ENCODE assay signal across 9 cellular contexts in genomic region chr10:106571216-106571954, GRCh38.
DNase-seq lines count a peak whose midpoint lies in the region; ATAC-seq, FAIRE-seq and TF ChIP-seq lines count a peak whose summit lies in the region.
"Had no signal": no experiment of that assay in that cellular context is flagged by ENCODE, and none has a peak within 500 bp of the region (broad histone marks: within the 10 kb centered on the region; RNA-seq: fewer than 3 reads in every experiment).

No MANE protein-coding gene starts in this region.

- DNase-seq in EH (ENCODE audit: low read depth): peak; percentile 73
- peak; percentile 59 for DNase-seq in bronchial epithelial cell (ENCODE audit: low read depth)
- peak; percentile 75 for DNase-seq in midbrain (lab: John Stamatoyannopoulos, UW)
- DNase-seq in vagina (ENCODE audit: extremely low spot score in 2 of 2): no peak
- no peak for DNase-seq in cortex of kidney (lab: John Stamatoyannopoulos, UW)
- DNase-seq: NCI-H1092 treated with DMSO at 0.1 percent for 48 hours had no signal

- no peak for TF ChIP-seq POLR2A in vagina (IDR thresholded peaks at IDR 0.05)

- ATAC-seq in GM21528 (IDR thresholded peaks at IDR 0.05; ENCODE audit: low FRiP score, unreplicated experiment) (no peak), GM21717 (IDR thresholded peaks at IDR 0.05; ENCODE audit: unreplicated experiment) (no peak)

- H3K27ac ChIP-seq in vagina: no peak overlapping the region

- no peaks in the 10 kb centered on the region for H3K9me3 ChIP-seq in vagina

- no peaks in the 10 kb centered on the region for H3K4me1 ChIP-seq in vagina

- H3K36me3 ChIP-seq in bronchial epithelial cell (ENCODE audit: control insufficient read depth, insufficient read depth, low read length): no peaks in the 10 kb centered on the region
- no peaks in the 10 kb centered on the region for H3K36me3 ChIP-seq in vagina

- H3K27me3 ChIP-seq in bronchial epithelial cell (ENCODE audit: control insufficient read depth, insufficient read depth, low read length): no peaks in the 10 kb centered on the region
- H3K27me3 ChIP-seq in vagina: no peaks in the 10 kb centered on the region

- FAIRE-seq in bronchial epithelial cell (lab: Jason Lieb, UNC): no peak

- intact Hi-C loops in vagina (cut with DNase I): loop anchor here (10.0 kb wide), 1 partner anchor 727 kb away; no protein-coding TSS in a partner anchor

- no peak overlapping the region for H3K4me3 ChIP-seq in bronchial epithelial cell (ENCODE audit: low read depth, low read length)
- no peak overlapping the region for H3K4me3 ChIP-seq in vagina

- peak; percentile 48 for TF ChIP-seq CTCF in LNCAP (IDR thresholded peaks at IDR 0.05)
- TF ChIP-seq CTCF in bronchial epithelial cell (IDR thresholded peaks at IDR 0.05; ENCODE audit: insufficient read depth, low read length, severe bottlenecking): peak; percentile 45
- no peak for TF ChIP-seq CTCF in vagina (IDR thresholded peaks at IDR 0.05)

Comparison
In these comparisons a context has a peak if more than half of its experiments do, and no peak if none do; other contexts are left out.
1. DNase-seq: peak in EH (single experiment), bronchial epithelial cell (single experiment) and midbrain (single experiment); none in vagina (0 of 2) and cortex of kidney (single experiment).
2. CTCF ChIP-seq: peak in LNCAP (single experiment) and bronchial epithelial cell (single experiment); none in vagina (0 of 3).